In the genomic region with DNA sequence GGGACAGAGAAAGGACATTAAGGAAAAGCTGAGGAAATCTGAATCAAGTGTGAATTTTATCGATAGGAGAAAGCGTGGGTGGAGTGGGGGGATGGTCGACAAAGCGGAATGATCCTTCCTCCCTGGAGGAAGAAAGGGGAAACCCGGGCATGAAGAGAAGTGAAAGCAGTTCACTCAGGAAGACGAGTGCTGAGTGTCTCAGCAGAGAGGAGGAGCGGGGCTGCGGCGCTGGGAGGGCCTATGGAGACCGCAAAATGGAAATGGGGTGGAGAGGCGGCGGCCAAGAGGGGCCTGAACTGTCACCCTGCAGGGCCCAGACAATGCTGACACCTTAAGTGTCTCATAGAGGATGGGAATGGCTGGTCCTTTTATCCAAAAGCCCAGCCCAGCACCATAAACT, we compare ENCODE assay signal across 9 cellular contexts. TPM values are rescaled to one million over a fixed set of nuclear protein-coding genes. Genes with fewer than 3 reads are reported as not detected.
DNase-seq lines count a peak whose midpoint lies in the region; ATAC-seq and TF ChIP-seq lines count a peak whose summit lies in the region.
"Had no signal": no experiment of that assay in that cellular context is flagged by ENCODE, and none has a peak within 500 bp of the region (broad histone marks: within the 10 kb centered on the region; RNA-seq: fewer than 3 reads in every experiment).

No MANE protein-coding gene starts in this region.

- H3K4me1 Mint-ChIP-seq in nephron progenitor cell, result peaks cover 62% of the 10 kb centered on the region

- H3K27me3 ChIP-seq in AG04450 (ENCODE audit: control insufficient read depth, insufficient read depth, low read length), result no peaks in the 10 kb centered on the region

- H3K4me3 Mint-ChIP-seq in nephron progenitor cell, result peak overlapping the region; percentile 54

- no peak overlapping the region for H3K4me3 ChIP-seq in AG04450 (ENCODE audit: low read depth, low read length)

- H3K27ac ChIP-seq in AG04450 (ENCODE audit: low read depth, low read length) (peak overlapping the region; percentile 48), epithelial cell of prostate (peak overlapping the region; percentile 98)

- no peaks in the 10 kb centered on the region for H3K9me3 Mint-ChIP-seq in nephron progenitor cell

- H3K27ac Mint-ChIP-seq in nephron progenitor cell, result peak overlapping the region; percentile 87

- no peaks in the 10 kb centered on the region; the same call in 1 of the 2 replicates for H3K9me3 ChIP-seq in AG04450 (ENCODE audit: control insufficient read depth, insufficient read depth, low read length)

- DNase-seq in AG04450 (ENCODE audit: low read depth, low spot score) (no peak), MV-4-11 (lab: John Stamatoyannopoulos, UW) (peak; percentile 83), epithelial cell of prostate (ENCODE audit: low read depth, low spot score) (no peak), nephron progenitor cell (no peak), NK-92 (lab: John Stamatoyannopoulos, UW; ENCODE audit: unreplicated experiment) (no peak), AG08395 (ENCODE audit: low spot score) (no peak)
- DNase-seq: DMS53 had no signal

- TF ChIP-seq CTCF in AG04450 (IDR thresholded peaks at IDR 0.05; ENCODE audit: low read depth, low read length), result no peak
- TF ChIP-seq CTCF in nephron progenitor cell (IDR thresholded peaks at IDR 0.05), result no peak

- CTCF ChIA-PET in AG04450 (lab: Charles Lee), result no interaction called here

- H3K27me3 Mint-ChIP-seq in nephron progenitor cell (ENCODE audit: low read depth, poor library complexity), result peaks cover 3% of the 10 kb centered on the region

- ATAC-seq in HG02678 (IDR thresholded peaks at IDR 0.05; ENCODE audit: unreplicated experiment), result no peak
- ATAC-seq in HG03354 (IDR thresholded peaks at IDR 0.05; ENCODE audit: poor library complexity, severe bottlenecking, unreplicated experiment), result no peak

- POLR2A ChIA-PET in AG04450 (lab: Yijun Ruan, JAX), result interaction anchor here (0.5 kb wide), 1 partner anchor 30 kb away, joined by 4 read pairs; no protein-coding TSS in a partner anchor

- H3K36me3 Mint-ChIP-seq in nephron progenitor cell (ENCODE audit: low read depth), result peaks cover 21% of the 10 kb centered on the region

RNA-seq across cellular contexts. Expression of gene ZDHHC7, which starts 8.7 kb away (rescaled TPM):
- polyA plus RNA-seq in AG04450 (2011; rRNA removed), result 136 and 150 TPM in 2 replicates
- 117 and 131 TPM in 2 replicates for polyA minus RNA-seq in AG04450 (2011; rRNA and poly(A)+ RNA removed)

RNA-seq across cellular contexts. Expression of gene KIAA0513, which starts 25.0 kb away (rescaled TPM):
- 10.0 and 10.1 TPM in 2 replicates for polyA plus RNA-seq in AG04450 (2011; rRNA removed)
- polyA minus RNA-seq in AG04450 (2011; rRNA and poly(A)+ RNA removed), result 26.9 and 30.0 TPM in 2 replicates
